In the genomic region with DNA sequence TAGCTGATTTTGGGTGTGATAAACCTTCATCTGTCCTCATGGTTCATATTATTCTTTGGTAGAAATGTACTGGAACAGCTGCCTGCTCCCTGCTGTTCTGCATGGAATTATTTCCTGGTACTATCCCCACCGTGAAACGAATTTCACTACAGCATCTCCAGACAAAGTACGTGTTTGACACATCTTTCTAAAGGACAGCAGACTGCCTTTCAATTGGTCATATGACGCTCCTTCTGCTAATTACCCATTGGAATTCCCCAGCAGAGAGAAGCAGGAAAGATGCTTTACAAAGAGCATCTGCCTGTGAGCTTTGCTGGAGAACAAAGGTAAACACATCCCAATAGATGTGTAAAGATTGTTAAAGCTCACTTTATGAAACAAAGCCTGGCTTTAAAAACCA, we compare ENCODE assay signal across 22 cellular contexts. TPM values are rescaled to one million over a fixed set of nuclear protein-coding genes. Genes with fewer than 3 reads are reported as not detected.
A peak's percentile ranks its signal among the peaks of the same experiment; 100 is the strongest.
DNase-seq lines count a peak whose midpoint lies in the region; ATAC-seq, FAIRE-seq and TF ChIP-seq lines count a peak whose summit lies in the region.
"Had no signal": no experiment of that assay in that cellular context is flagged by ENCODE, and none has a peak within 500 bp of the region (broad histone marks: within the 10 kb centered on the region; RNA-seq: fewer than 3 reads in every experiment).

No MANE protein-coding gene starts in this region.

- H3K18ac ChIP-seq in H1 (ENCODE audit: extremely low read depth, low read length), result no peak overlapping the region

- no peak for TF ChIP-seq RAD21 in H1 (IDR thresholded peaks at IDR 0.05 in 1 of 2, conservative IDR thresholded peaks at IDR 0.05 in 1 of 2; ENCODE audit: low read depth in 2 of 2, low read length in 2 of 2)

- no peak for TF ChIP-seq POLR2A in H1 (IDR thresholded peaks at IDR 0.05; ENCODE audit: control extremely low read depth in 1 of 2, low read depth in 2 of 2, low read length in 2 of 2)

- no peak overlapping the region for H4K8ac ChIP-seq in H1 (ENCODE audit: extremely low read depth, insufficient read depth, low read length)

- H3K36me3 ChIP-seq in ACC112 (ENCODE audit: insufficient read depth, low read length), result no peaks in the 10 kb centered on the region
- H3K36me3 ChIP-seq in H1 (ENCODE audit: control insufficient read depth in 2 of 4, insufficient read depth in 4 of 4, low read length in 3 of 4), result no peaks in the 10 kb centered on the region
- H3K36me3 ChIP-seq in small intestine (ENCODE audit: control insufficient read depth in 2 of 2, insufficient read depth in 2 of 2, low read length in 2 of 2), result no peaks in the 10 kb centered on the region
- H3K36me3 ChIP-seq: ovary, thoracic aorta had no signal

- no peaks in the 10 kb centered on the region for H4K20me1 ChIP-seq in H1 (replicated peaks in 1 of 2; ENCODE audit: control insufficient read depth in 1 of 2, insufficient read depth in 2 of 2, low read length in 2 of 2)

- H2AK5ac ChIP-seq in H1 (ENCODE audit: low read depth, low read length), result no peak overlapping the region

- H4K91ac ChIP-seq in H1 (replicated peaks; ENCODE audit: insufficient read length, low read length), result no peak overlapping the region

- no peaks in the 10 kb centered on the region for H3K9me3 ChIP-seq in H1 (ENCODE audit: insufficient read depth in 2 of 2, low read depth in 1 of 2, low read length in 1 of 2)
- H3K9me3 ChIP-seq in small intestine (ENCODE audit: control insufficient read depth, low read depth), result no peaks in the 10 kb centered on the region
- H3K9me3 ChIP-seq: ovary, thoracic aorta had no signal

- no peaks in the 10 kb centered on the region for H3K79me1 ChIP-seq in H1 (ENCODE audit: low read depth, low read length)

- H3K79me2 ChIP-seq in ACC112 (ENCODE audit: control insufficient read depth, insufficient read depth, low read length, unreplicated experiment), result no peaks in the 10 kb centered on the region
- H3K79me2 ChIP-seq in H1 (ENCODE audit: control insufficient read depth in 1 of 2, insufficient read depth in 2 of 2, low read length in 2 of 2), result no peaks in the 10 kb centered on the region

- no peak for FAIRE-seq in H1 (lab: Jason Lieb, UNC)
- no peak for FAIRE-seq in small intestine (lab: Jason Lieb, UNC)
- FAIRE-seq: D721Med, GM18507 had no signal

- H3K27me3 ChIP-seq in ACC112 (ENCODE audit: insufficient read depth, low read length), result no peaks in the 10 kb centered on the region
- H3K27me3 ChIP-seq in H1 (replicated peaks in 1 of 4; ENCODE audit: control insufficient read depth in 3 of 4, extremely low read depth in 1 of 4, insufficient read depth in 3 of 4, low read length in 3 of 4), result peaks cover 0 to 3% (median 0%) of the 10 kb centered on the region in 4 experiments; a peak in 1 of 7 replicates
- no peaks in the 10 kb centered on the region for H3K27me3 ChIP-seq in small intestine (ENCODE audit: control insufficient read depth in 2 of 2, insufficient read depth in 2 of 2, low read length in 2 of 2)
- H3K27me3 ChIP-seq: ovary had no signal

- H4K5ac ChIP-seq in H1 (ENCODE audit: insufficient read length, low read depth, low read length), result no peak overlapping the region

- no peak overlapping the region for H3K4ac ChIP-seq in H1 (replicated peaks; ENCODE audit: insufficient read length, low read depth, low read length)

- CTCF ChIA-PET in H1 (lab: Charles Lee; ENCODE audit: partially characterized antibody), result no interaction called here

- H3K4me2 ChIP-seq in H1 (ENCODE audit: insufficient read depth in 1 of 2, low read depth in 2 of 2, low read length in 2 of 2), result peak overlapping the region; percentile 20 to 40; a peak in 3 of 4 replicates

- DNase-seq in EH (ENCODE audit: low read depth), result peak; percentile 34
- peak; percentile 80 for DNase-seq in NCI-H510A treated with DMSO at 0.1 percent for 48 hours (lab: John Stamatoyannopoulos, UW)
- DNase-seq in H1 (ENCODE audit: low read depth in 1 of 2, low spot score in 2 of 2), result no peak
- no peak for DNase-seq in small intestine
- DNase-seq: activated B cell treated with CpG ODN at 0.5 μM for 24 hours; activated CD8-positive, alpha-beta T cell treated with anti-CD3 and anti-CD28 coated beads, Interleukin-2, amount 10 ng/mL, durations not matched to agents 7 days and 5 days; activated naive CD8-positive, alpha-beta T cell treated with anti-CD3 and anti-CD28 coated beads, Interleukin-2, amount 50 U/mL, for 24 hours; AML-193; effector memory CD4-positive, alpha-beta T cell; hippocampal formation; KBM-7; left cardiac atrium; ovary; stimulated activated CD4-positive, alpha-beta T cell treated with anti-CD3 and anti-CD28 coated beads, Interleukin-4, amount 100 ng/mL, for 4 hours had no signal

- TF ChIP-seq EP300 in H1 (IDR thresholded peaks at IDR 0.05; ENCODE audit: borderline replicate concordance in 1 of 2, low read depth in 2 of 2, low read length in 2 of 2), result no peak

- no peak overlapping the region for H2BK20ac ChIP-seq in H1 (ENCODE audit: low read length)

- no peak overlapping the region for H2BK12ac ChIP-seq in H1 (ENCODE audit: low read depth, low read length)

- H3K4me3 ChIP-seq in ACC112 (ENCODE audit: low read depth, low read length), result no peak overlapping the region
- H3K4me3 ChIP-seq in H1 (ENCODE audit: extremely low read depth in 1 of 4, insufficient read depth in 2 of 4, low read depth in 3 of 4, low read length in 4 of 4), result peak overlapping the region in 1 of 4 experiments; percentile 6; a peak in 1 of 8 replicates
- H3K4me3 ChIP-seq in small intestine (ENCODE audit: low read depth in 1 of 2, low read length in 2 of 2), result no peak overlapping the region
- H3K4me3 ChIP-seq: ovary, thoracic aorta had no signal

- H3K27ac ChIP-seq in ACC112 (ENCODE audit: low read depth, low read length) (no peak overlapping the region), H1 (ENCODE audit: low read depth, low read length) (no peak overlapping the region; the same call in 1 of the 2 replicates), small intestine (ENCODE audit: low read depth in 1 of 2, low read length in 1 of 2) (no peak overlapping the region)
- H3K27ac ChIP-seq: HL-60, ovary, thoracic aorta had no signal

- H2BK15ac ChIP-seq in H1 (ENCODE audit: low read length), result no peak overlapping the region

- no peak overlapping the region for H3K14ac ChIP-seq in H1 (ENCODE audit: insufficient read length)

- no peak for TF ChIP-seq CTCF in H1 (IDR thresholded peaks at IDR 0.05; ENCODE audit: control extremely low read depth in 1 of 3, insufficient read depth in 1 of 3, low read depth in 1 of 3, low read length in 3 of 3)

- ATAC-seq in GM19397 (IDR thresholded peaks at IDR 0.05; ENCODE audit: unreplicated experiment), result no peak
- ATAC-seq in GM18868 (IDR thresholded peaks at IDR 0.05; ENCODE audit: unreplicated experiment), result no peak
- ATAC-seq in HG03442 (IDR thresholded peaks at IDR 0.05; ENCODE audit: unreplicated experiment), result no peak
- ATAC-seq: activated CD8-positive, alpha-beta T cell treated with anti-CD3 and anti-CD28 coated beads, Interleukin-2, amount 10 ng/mL, durations not matched to agents 7 days and 5 days; activated naive CD8-positive, alpha-beta T cell treated with anti-CD3 and anti-CD28 coated beads, Interleukin-2, amount 50 U/mL, for 24 hours; left cardiac atrium had no signal

- H3K4me1 ChIP-seq in ACC112 (ENCODE audit: control insufficient read depth, insufficient read depth, low read length, unreplicated experiment) (peaks cover 34% of the 10 kb centered on the region), H1 (replicated peaks in 1 of 4; ENCODE audit: control insufficient read depth in 3 of 4, insufficient read depth in 4 of 4, low read length in 3 of 4) (peaks cover 3 to 14% (median 7%) of the 10 kb centered on the region in 4 experiments), small intestine (ENCODE audit: control insufficient read depth in 2 of 2, insufficient read depth in 1 of 2, low read depth in 1 of 2, low read length in 1 of 2) (no peaks in the 10 kb centered on the region)

- no peak overlapping the region for H3K9ac ChIP-seq in H1 (replicated peaks in 1 of 4; ENCODE audit: extremely low read depth in 1 of 4, low read depth in 3 of 4, low read length in 3 of 4)

- no peak overlapping the region for H3K56ac ChIP-seq in H1 (replicated peaks; ENCODE audit: insufficient read length, low read depth, low read length)

- H2BK120ac ChIP-seq in H1 (replicated peaks; ENCODE audit: low read depth, low read length), result peak overlapping the region; percentile 70

- no peak overlapping the region for H2BK5ac ChIP-seq in H1 (ENCODE audit: low read depth, low read length)

- 20% methylated on average over 4 of the region's 4 CpGs; no CpG with 5 or more reads in 1 of the 2 experiments for WGBS in H1 (ENCODE audit: extremely low coverage in 1 of 2, insufficient coverage in 1 of 2, insufficient read length in 1 of 2, insufficient replicate concordance in 2 of 2, low coverage in 1 of 2, low lambda C conversion rate in 2 of 2, missing lambda C conversion rate in 1 of 2), 2 experiments
- 36 to 45% (median 44%) methylated on average over 4 of the region's 4 CpGs for WGBS in small intestine, 3 donors

- no peak overlapping the region for H3K23ac ChIP-seq in H1 (ENCODE audit: insufficient read length)

- H3K23me2 ChIP-seq in H1 (ENCODE audit: low read depth, low read length), result no peaks in the 10 kb centered on the region; the same call in 1 of the 2 replicates

- POLR2A ChIA-PET in H1 (lab: Charles Lee; ENCODE audit: partially characterized antibody), result interaction anchor here (1.7 kb wide), 1 partner anchor 11 kb away, joined by 5 read pairs; no protein-coding TSS in a partner anchor

- H2AFZ ChIP-seq in ACC112 (ENCODE audit: low read length, unreplicated experiment) (peak overlapping the region; percentile 59), H1 (ENCODE audit: low read length) (no peak overlapping the region)

TF ChIP-seq in H1, 55 proteins besides CTCF, POLR2A, EP300 and RAD21 (continues in another document):
- TF ChIP-seq NRF1 (IDR thresholded peaks at IDR 0.05; ENCODE audit: low read depth, low read length) (no peak), SIX5 (IDR thresholded peaks at IDR 0.05; ENCODE audit: low read depth, low read length) (no peak)
- TF ChIP-seq, protein P1, sequence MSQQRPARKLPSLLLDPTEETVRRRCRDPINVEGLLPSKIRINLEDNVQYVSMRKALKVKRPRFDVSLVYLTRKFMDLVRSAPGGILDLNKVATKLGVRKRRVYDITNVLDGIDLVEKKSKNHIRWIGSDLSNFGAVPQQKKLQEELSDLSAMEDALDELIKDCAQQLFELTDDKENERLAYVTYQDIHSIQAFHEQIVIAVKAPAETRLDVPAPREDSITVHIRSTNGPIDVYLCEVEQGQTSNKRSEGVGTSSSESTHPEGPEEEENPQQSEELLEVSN (IDR thresholded peaks at IDR 0.05), result no peak

RNA-seq across cellular contexts. Expression of gene RFX8, which starts 4.4 kb away (rescaled TPM):
- total RNA-seq in H1 (2021; fragmentation: NEBNext Ultra II Directional; extraction: Animal tissue kit (Norgen Biotek cat#: 25700)), result 0.60 and 1.3 TPM in 2 replicates
- polyA plus RNA-seq in H1 (2011; rRNA removed), result 0.57 and 0.97 TPM in 2 replicates
- 1.2 TPM for polyA plus RNA-seq in H1 (2011; cell fraction: cytosol; rRNA removed)
- polyA plus RNA-seq in H1 (2011; cell fraction: nucleus; rRNA removed), result 1.3 TPM
- polyA plus RNA-seq in H1 (2012, experiment 1 of 2), result 0.54 to 1.4 TPM (median 0.94 TPM) in 4 replicates
- polyA plus RNA-seq in H1 (2012, experiment 2 of 2), result not detected
- 0.41 TPM for polyA plus RNA-seq in H1 (2013, experiment 1 of 2)
- 0.22 TPM for polyA plus RNA-seq in H1 (2013, experiment 2 of 2)
- 0.28 and 0.34 TPM in 2 replicates for polyA minus RNA-seq in H1 (2011; rRNA and poly(A)+ RNA removed)
- polyA minus RNA-seq in H1 (2011; cell fraction: cytosol; rRNA and poly(A)+ RNA removed), result not detected
- polyA minus RNA-seq in H1 (2011; cell fraction: nucleus; rRNA and poly(A)+ RNA removed), result 1.6 TPM
- polyA plus RNA-seq in small intestine, result under 1 TPM in 1 of 3 donors, not detected in 2; 0.10 TPM
- total RNA-seq: activated B cell treated with CpG ODN at 0.5 μM for 24 hours, left cardiac atrium had no signal

Comparison
In these comparisons a context has a peak if more than half of its experiments do, and no peak if none do; other contexts are left out.
1. DNase-seq: peak in EH (single experiment) and NCI-H510A treated with DMSO at 0.1 percent for 48 hours (single experiment); none in H1 (0 of 2) and small intestine (single experiment).